10 cellular contexts compared by ENCODE assay signal in genomic region chr12:109074866-109075265, GRCh38. TPM values are rescaled to one million over a fixed set of nuclear protein-coding genes. Genes with fewer than 3 reads are reported as not detected.
"Had no signal": no experiment of that assay in that cellular context is flagged by ENCODE, and none has a peak within 500 bp of the region (broad histone marks: within the 10 kb centered on the region; RNA-seq: fewer than 3 reads in every experiment).

No MANE protein-coding gene starts in this region.

- H3K4me3 Mint-ChIP-seq: GM23338, H9, HFFc6, IgD-negative memory B cell had no signal

- H3K27ac ChIP-seq: HL-60 had no signal

- H3K27ac Mint-ChIP-seq: GM23338, H9, HFFc6, IgD-negative memory B cell had no signal

- H3K4me1 Mint-ChIP-seq: IgD-negative memory B cell had no signal

- FAIRE-seq: H1, H54, HepG2 had no signal

- H3K27me3 Mint-ChIP-seq: IgD-negative memory B cell had no signal

- DNase-seq: H9, HCEC 1CT, HFFc6, KG1 had no signal

- H3K9me3 Mint-ChIP-seq: H9, HFFc6 had no signal

- H3K4me3 ChIP-seq: GM23338 had no signal

RNA-seq across cellular contexts. Expression of gene SVOP, which starts 54.0 kb away (rescaled TPM):
- total RNA-seq: H1, HepG2, HFFc6 had no signal
- polyA plus RNA-seq: GM23338, HepG2, IgD-negative memory B cell had no signal
